In the genomic region with DNA sequence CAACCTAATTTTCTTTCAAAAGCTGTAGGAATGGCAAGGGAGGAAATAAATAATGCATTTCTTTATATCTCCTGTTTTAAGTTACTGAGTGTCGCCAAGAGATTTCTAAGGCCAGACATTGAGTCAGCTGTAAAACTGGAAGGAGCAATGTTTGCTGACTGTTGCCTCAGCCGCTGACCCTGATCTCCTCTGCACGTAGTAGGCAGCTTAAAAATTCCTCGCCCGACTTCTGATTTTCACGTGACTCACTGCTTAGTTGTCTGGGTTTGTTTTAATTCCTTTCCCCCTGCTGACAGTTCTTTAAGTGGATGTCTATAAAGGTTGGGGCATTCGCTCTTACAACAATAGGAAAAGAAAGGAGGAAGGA, we compare ENCODE assay signal across 1 cellular context.
TF ChIP-seq lines count a peak whose summit lies in the region.

No MANE protein-coding gene starts in this region.

TF ChIP-seq in HepG2, 621 proteins besides CTCF, POLR2A, EP300 and RAD21 (continued from another document):
- TF ChIP-seq, protein P1, sequence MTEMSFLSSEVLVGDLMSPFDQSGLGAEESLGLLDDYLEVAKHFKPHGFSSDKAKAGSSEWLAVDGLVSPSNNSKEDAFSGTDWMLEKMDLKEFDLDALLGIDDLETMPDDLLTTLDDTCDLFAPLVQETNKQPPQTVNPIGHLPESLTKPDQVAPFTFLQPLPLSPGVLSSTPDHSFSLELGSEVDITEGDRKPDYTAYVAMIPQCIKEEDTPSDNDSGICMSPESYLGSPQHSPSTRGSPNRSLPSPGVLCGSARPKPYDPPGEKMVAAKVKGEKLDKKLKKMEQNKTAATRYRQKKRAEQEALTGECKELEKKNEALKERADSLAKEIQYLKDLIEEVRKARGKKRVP (CRISPR knock-in tag; IDR thresholded peaks at IDR 0.05): peak in 1 of 2 experiments; percentile 91; a peak in 2 of 4 replicates
